Comparison of ENCODE assay signal across 14 cellular contexts in the genomic region with DNA sequence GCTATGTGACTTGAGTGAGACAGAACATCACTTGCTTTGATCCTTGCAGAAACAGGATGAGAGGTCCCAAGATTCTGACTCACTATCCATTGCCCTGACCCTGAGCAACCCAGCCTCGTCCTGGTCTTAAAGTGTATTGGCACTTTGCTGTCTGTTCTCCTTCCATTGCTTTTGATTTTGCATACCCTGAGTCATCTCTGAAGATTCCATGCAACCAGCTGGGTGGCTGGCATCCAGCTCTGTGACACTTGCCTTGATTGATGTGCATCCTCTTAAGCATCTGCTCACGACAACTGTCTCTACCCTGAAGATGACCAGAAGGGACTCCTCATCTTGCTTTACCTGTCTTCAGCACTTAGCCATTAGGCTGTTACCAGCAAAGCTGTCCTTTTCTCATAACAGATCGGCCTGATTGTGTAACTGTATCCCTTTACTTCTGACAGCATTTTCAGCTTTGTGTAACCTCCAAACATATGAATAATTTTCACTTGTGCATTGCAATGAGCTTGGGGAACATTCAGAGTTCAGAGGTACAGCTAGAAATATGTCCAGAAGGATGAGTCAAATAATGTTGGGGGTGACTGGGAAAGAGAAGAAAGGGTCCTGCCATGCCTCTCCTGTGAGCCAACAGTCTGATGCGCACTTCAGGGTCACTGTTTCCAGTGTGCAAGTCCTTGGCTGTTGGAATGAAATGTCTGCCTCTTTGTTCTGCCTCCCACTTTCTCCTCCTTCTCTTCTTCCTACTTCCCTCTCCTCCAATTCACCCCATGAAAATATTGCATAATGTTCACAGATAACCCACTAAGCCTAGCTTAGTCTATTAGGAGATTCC.
DNase-seq lines count a peak whose midpoint lies in the region; ATAC-seq and TF ChIP-seq lines count a peak whose summit lies in the region.
"Had no signal": no experiment of that assay in that cellular context is flagged by ENCODE, and none has a peak within 500 bp of the region (broad histone marks: within the 10 kb centered on the region; RNA-seq: fewer than 3 reads in every experiment).

No MANE protein-coding gene starts in this region.

- ATAC-seq in sciatic nerve (peak; percentile 75), GM19328 (IDR thresholded peaks at IDR 0.05; ENCODE audit: unreplicated experiment) (no peak), HG02678 (IDR thresholded peaks at IDR 0.05; ENCODE audit: unreplicated experiment) (no peak), GM19463 (IDR thresholded peaks at IDR 0.05; ENCODE audit: unreplicated experiment) (no peak)
- ATAC-seq: WTC11 had no signal

- DNase-seq in GM04503 (ENCODE audit: low read depth) (peak; percentile 81), RWPE1 (ENCODE audit: low spot score) (peak; percentile 44), fibroblast of the aortic adventitia (ENCODE audit: low read depth) (peak; percentile 87), sciatic nerve (ENCODE audit: low spot score) (no peak), NCI-H1417 (lab: John Stamatoyannopoulos, UW) (no peak)
- DNase-seq: activated T-cell treated with anti-CD3 and anti-CD28 coated beads, Interleukin-2, amount 50 U/mL, for 24 hours; NCI-H2081; Peyer's patch had no signal

- TF ChIP-seq CTCF in RWPE1 (conservative IDR thresholded peaks at IDR 0.05; ENCODE audit: low read depth) (no peak), fibroblast of the aortic adventitia (IDR thresholded peaks at IDR 0.05; ENCODE audit: insufficient read depth, low read length) (no peak)

- CTCF ChIA-PET in RWPE1 (lab: Yijun Ruan, JAX) = interaction anchor here (0.6 kb wide), 1 partner anchor 1353 kb away, joined by 4 read pairs; no protein-coding TSS in a partner anchor

- intact Hi-C loops in sciatic nerve (cut with DNase I) = no loop called here

- no peak overlapping the region for H3K4me3 ChIP-seq in fibroblast of the aortic adventitia (ENCODE audit: low read depth, low read length)
- H3K4me3 ChIP-seq: cardiac muscle cell, Peyer's patch, tibial nerve had no signal

- POLR2A ChIA-PET in RWPE1 (lab: Yijun Ruan, JAX; ENCODE audit: low non-redundant PET) = no interaction called here

- H3K27ac ChIP-seq in RWPE1 = no peak overlapping the region
- H3K27ac ChIP-seq: cardiac muscle cell, Peyer's patch, tibial nerve had no signal

Comparison
In these comparisons a context has a peak if more than half of its experiments do, and no peak if none do; other contexts are left out.
1. DNase-seq: peak in GM04503 (single experiment), RWPE1 (single experiment) and fibroblast of the aortic adventitia (single experiment); none in sciatic nerve (single experiment) and NCI-H1417 (0 of 3).